Comparison of ENCODE assay signal across 31 cellular contexts in the genomic region with DNA sequence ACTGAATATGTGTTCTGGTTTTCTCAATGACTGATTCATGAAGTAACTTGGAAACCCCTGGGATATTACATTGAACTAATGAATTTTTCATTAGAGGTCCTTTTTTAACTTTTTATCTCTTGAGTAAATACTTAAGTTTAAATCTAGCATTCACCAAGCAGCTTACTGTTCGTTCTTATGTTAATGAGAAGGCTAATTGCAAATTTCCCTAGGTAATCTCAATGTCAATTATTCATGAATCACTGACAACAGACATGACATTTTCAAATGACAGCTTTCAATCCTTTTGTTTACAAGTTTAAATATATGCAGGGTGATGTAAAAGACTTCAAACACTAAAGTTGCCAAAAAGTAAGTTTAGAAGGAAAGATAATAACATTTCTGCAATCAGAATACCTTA.
"Had no signal": no experiment of that assay in that cellular context is flagged by ENCODE, and none has a peak within 500 bp of the region (broad histone marks: within the 10 kb centered on the region; RNA-seq: fewer than 3 reads in every experiment).

No MANE protein-coding gene starts in this region.

- H3K4me3 ChIP-seq: left ventricle myocardium inferior, lung, pancreas, prostate gland, skin epidermis, stomach, testis, thyroid gland, transverse colon, upper lobe of left lung, vagina had no signal

- H3K27ac Mint-ChIP-seq: immature natural killer cell; mesothelial cell of epicardium; naive B cell; natural killer cell; nephron progenitor cell; stimulated activated naive B cell treated with anti-CD40 and anti-IgM and Interleukin-4, amounts not matched to agents 10 μg/mL and 1 μg/mL and 100 μg/mL, for 72 hours had no signal

- H3K4me1 ChIP-seq: left ventricle myocardium inferior, pancreas, prostate gland, stomach, testis, thyroid gland, transverse colon, upper lobe of left lung, vagina had no signal

- H3K9me3 Mint-ChIP-seq: nephron progenitor cell had no signal

- ATAC-seq: left colon; natural killer cell; pancreas; right cardiac atrium; sciatic nerve; stimulated activated naive B cell treated with anti-CD40 and anti-IgM and Interleukin-4, amounts not matched to agents 10 μg/mL and 1 μg/mL and 100 μg/mL, for 72 hours; stimulated activated naive CD8-positive, alpha-beta T cell treated with anti-CD3 and anti-CD28 coated beads, Interleukin-15, Interleukin-2, amounts not matched to agents 100 U/mL and 50 U/mL, for 24 hours had no signal

- H3K27ac ChIP-seq: left ventricle myocardium inferior, pancreas, prostate gland, skin epidermis, stomach, testis, thyroid gland, transverse colon, upper lobe of left lung, vagina had no signal

- H3K4me1 Mint-ChIP-seq: immature natural killer cell; mesothelial cell of epicardium; naive B cell; natural killer cell; nephron progenitor cell; stimulated activated naive B cell treated with anti-CD40 and anti-IgM and Interleukin-4, amounts not matched to agents 10 μg/mL and 1 μg/mL and 100 μg/mL, for 72 hours had no signal

- H3K27me3 Mint-ChIP-seq: naive B cell; stimulated activated naive B cell treated with anti-CD40 and anti-IgM and Interleukin-4, amounts not matched to agents 10 μg/mL and 1 μg/mL and 100 μg/mL, for 72 hours had no signal

- H3K36me3 ChIP-seq: left ventricle myocardium inferior, pancreas, prostate gland, stomach, thyroid gland, transverse colon, upper lobe of left lung, vagina had no signal

- DNase-seq: hypothalamus; immature natural killer cell; kidney; left colon; left ventricle myocardium inferior; mesendoderm; naive B cell; natural killer cell; nephron progenitor cell; nucleus accumbens; pancreas; posterior cingulate gyrus; retina; right cardiac atrium; stimulated activated CD4-positive, alpha-beta T cell treated with anti-CD3 and anti-CD28 coated beads, Interleukin-12 subunit alpha, Interleukin-12 subunit beta, amount 100 ng/mL, for 4 hours; stimulated activated CD4-positive, alpha-beta T cell treated with anti-CD3 and anti-CD28 coated beads, Interleukin-15, amount 100 ng/mL, for 24 hours; stimulated activated CD4-positive, alpha-beta T cell treated with anti-CD3 and anti-CD28 coated beads, Interleukin-2, amount 100 ng/mL, for 24 hours; stimulated activated CD4-positive, alpha-beta T cell treated with anti-CD3 and anti-CD28 coated beads, Interleukin-4, amount 100 ng/mL, for 1 hour; stimulated activated naive B cell treated with anti-CD40 and anti-IgM and Interleukin-4, amounts not matched to agents 10 μg/mL and 1 μg/mL and 100 μg/mL, for 72 hours; stimulated activated naive CD8-positive, alpha-beta T cell treated with anti-CD3 and anti-CD28 coated beads, Interleukin-15, Interleukin-2, amounts not matched to agents 100 U/mL and 50 U/mL, for 24 hours; stomach; testis; thyroid gland; transverse colon; upper lobe of left lung had no signal

- H3K9me3 ChIP-seq: pancreas, prostate gland, testis, thyroid gland, transverse colon, upper lobe of left lung, vagina had no signal

- H3K36me3 Mint-ChIP-seq: mesothelial cell of epicardium; naive B cell; natural killer cell; stimulated activated naive B cell treated with anti-CD40 and anti-IgM and Interleukin-4, amounts not matched to agents 10 μg/mL and 1 μg/mL and 100 μg/mL, for 72 hours had no signal

- H3K4me3 Mint-ChIP-seq: immature natural killer cell; mesothelial cell of epicardium; naive B cell; natural killer cell; nephron progenitor cell; stimulated activated naive B cell treated with anti-CD40 and anti-IgM and Interleukin-4, amounts not matched to agents 10 μg/mL and 1 μg/mL and 100 μg/mL, for 72 hours had no signal

- H3K27me3 ChIP-seq: pancreas, stomach, testis, thyroid gland, transverse colon, upper lobe of left lung, vagina had no signal
